In the genomic region with DNA sequence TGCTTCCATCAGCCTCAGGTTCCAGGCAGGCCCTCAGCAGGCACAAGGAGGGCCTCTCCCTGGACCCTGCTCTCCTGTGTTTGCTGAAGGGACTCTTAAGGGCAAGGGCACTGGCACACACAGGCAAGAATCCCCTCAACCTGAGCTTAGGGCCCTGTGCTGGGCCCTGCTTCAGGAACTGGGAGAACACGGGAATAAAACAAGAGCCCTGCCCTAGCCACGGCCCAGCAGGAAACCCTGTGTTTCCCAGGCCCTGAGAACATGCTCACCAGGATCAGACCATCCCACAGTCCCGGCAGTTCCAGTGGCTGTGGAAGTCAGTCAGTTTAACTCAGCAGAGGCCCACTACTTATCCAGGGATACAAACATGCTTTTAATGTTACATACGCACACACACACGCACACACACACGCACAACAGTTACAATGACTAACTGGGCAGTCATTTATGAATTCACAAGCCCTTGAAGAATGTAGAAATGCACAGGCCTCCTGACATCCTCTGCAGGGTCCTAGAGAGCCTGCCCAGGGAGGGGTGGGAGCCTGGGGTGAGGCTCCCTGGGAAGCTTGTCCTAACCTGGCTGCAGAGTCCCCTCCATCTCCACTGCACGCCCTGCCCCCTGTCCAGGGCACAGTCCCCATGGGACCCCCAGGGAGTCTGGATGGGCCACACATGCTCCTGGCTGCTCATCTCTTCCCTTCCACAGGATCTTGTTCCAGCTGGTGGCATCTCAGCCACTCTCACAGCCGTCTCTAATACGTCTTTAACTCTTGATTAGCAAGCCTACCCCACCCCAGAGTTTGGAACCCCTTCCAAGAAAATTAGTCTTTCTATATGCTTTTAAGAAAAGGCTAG, we compare ENCODE assay signal across 14 cellular contexts.
"Had no signal": no experiment of that assay in that cellular context is flagged by ENCODE, and none has a peak within 500 bp of the region (broad histone marks: within the 10 kb centered on the region; RNA-seq: fewer than 3 reads in every experiment).

No MANE protein-coding gene starts in this region.

- H3K4me3 ChIP-seq: ascending aorta, gastroesophageal sphincter, ovary had no signal

- H3K27ac ChIP-seq: ascending aorta, epithelial cell of prostate, gastroesophageal sphincter, ovary, WERI-Rb-1 had no signal

- ATAC-seq: activated CD4-positive, alpha-beta T cell treated with anti-CD3 and anti-CD28 coated beads for 36 hours; activated naive CD8-positive, alpha-beta T cell treated with anti-CD3 and anti-CD28 coated beads, Interleukin-2, amount 50 U/mL, for 24 hours; gastroesophageal sphincter had no signal

- H3K36me3 ChIP-seq: ascending aorta, gastroesophageal sphincter, ovary, WERI-Rb-1 had no signal

- H3K4me1 ChIP-seq: ascending aorta, gastroesophageal sphincter had no signal

- DNase-seq: activated CD4-positive, alpha-beta memory T cell treated with anti-CD3 and anti-CD28 coated beads, Interleukin-2, amount 10 ng/mL, durations not matched to agents 7 days and 5 days; activated CD4-positive, alpha-beta T cell treated with anti-CD3 and anti-CD28 coated beads for 36 hours; activated naive CD8-positive, alpha-beta T cell treated with anti-CD3 and anti-CD28 coated beads, Interleukin-2, amount 50 U/mL, for 24 hours; activated T-cell treated with anti-CD3 and anti-CD28 coated beads, Interleukin-2, amount 50 U/mL, for 48 hours; effector memory CD4-positive, alpha-beta T cell; kidney glomerular epithelial cell; stimulated activated CD4-positive, alpha-beta T cell treated with anti-CD3 and anti-CD28 coated beads, Interleukin-4, amount 100 ng/mL, for 1 hour; stimulated activated CD8-positive, alpha-beta memory T cell treated with anti-CD3 and anti-CD28 coated beads, Interleukin-4, amount 100 ng/mL, for 48 hours; T1000; WERI-Rb-1 had no signal

- H3K27me3 ChIP-seq: ascending aorta, ovary had no signal

- H3K9me3 ChIP-seq: ascending aorta, gastroesophageal sphincter, ovary had no signal
